In the genomic region with DNA sequence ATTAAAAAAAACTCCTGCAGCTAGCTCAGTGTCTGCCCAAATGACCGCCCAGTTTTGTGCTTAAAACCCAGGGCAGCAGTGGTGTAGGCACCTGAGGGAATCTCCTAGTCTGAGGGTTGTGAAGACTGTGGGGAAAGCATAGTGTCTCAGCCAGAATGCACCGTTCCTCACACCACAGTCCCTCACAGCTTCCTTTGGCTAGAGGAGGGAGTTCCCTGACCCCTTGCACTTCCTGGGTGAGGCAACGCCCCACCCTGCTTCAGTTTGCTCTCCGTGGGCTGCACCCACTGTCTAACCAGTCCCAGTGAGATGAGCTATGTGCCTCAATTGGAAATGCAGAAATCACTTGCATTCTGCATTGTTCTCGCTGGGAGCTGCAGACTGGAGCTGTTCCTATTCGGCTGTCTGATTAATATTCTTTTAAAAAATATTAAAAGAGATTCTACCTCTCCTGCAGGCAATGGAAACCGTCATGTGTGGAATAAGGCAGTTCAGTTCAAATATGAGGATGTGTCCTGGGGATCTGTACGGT, we compare ENCODE assay signal across 19 cellular contexts.
"Had no signal": no experiment of that assay in that cellular context is flagged by ENCODE, and none has a peak within 500 bp of the region (broad histone marks: within the 10 kb centered on the region; RNA-seq: fewer than 3 reads in every experiment).

No MANE protein-coding gene starts in this region.

- H3K4me1 ChIP-seq: breast epithelium had no signal

- H3K4me3 ChIP-seq: breast epithelium, MG63, PC-9 had no signal

- ATAC-seq: activated CD4-positive, alpha-beta T cell treated with anti-CD3 and anti-CD28 coated beads for 36 hours; activated CD8-positive, alpha-beta memory T cell treated with anti-CD3 and anti-CD28 coated beads, Interleukin-2, amount 10 ng/mL, durations not matched to agents 7 days and 5 days; T-cell had no signal

- H3K27me3 ChIP-seq: breast epithelium, MG63 had no signal

- DNase-seq: activated CD4-positive, alpha-beta T cell treated with anti-CD3 and anti-CD28 coated beads for 36 hours; activated CD8-positive, alpha-beta memory T cell treated with anti-CD3 and anti-CD28 coated beads, Interleukin-2, amount 10 ng/mL, durations not matched to agents 7 days and 5 days; activated effector memory CD4-positive, alpha-beta T cell treated with Interleukin-2 at 50 U/mL for 16 hours; activated naive CD4-positive, alpha-beta T cell; activated T-cell treated with anti-CD3 and anti-CD28 coated beads, Interleukin-2, amount 50 U/mL, for 24 hours; aorta; MG63; NCI-H1105 treated with DMSO at 0.1 percent for 48 hours; NCI-H1436 treated with DMSO at 0.1 percent for 48 hours; NCI-H187; NCI-H2081 treated with DMSO at 0.1 percent for 48 hours; NCI-H446; PC-9; SHP77 treated with DMSO at 0.1 percent for 48 hours; T-cell; T-helper 2 cell; T1000 had no signal

- H3K9me3 ChIP-seq: breast epithelium, MG63 had no signal

- H3K36me3 ChIP-seq: breast epithelium, MG63 had no signal

- H3K27ac ChIP-seq: breast epithelium, PC-9, VCaP had no signal
